12 cellular contexts compared by ENCODE assay signal in genomic region chr15:52309154-52309548, GRCh38. TPM values are rescaled to one million over a fixed set of nuclear protein-coding genes. Genes with fewer than 3 reads are reported as not detected.
DNase-seq lines count a peak whose midpoint lies in the region; ATAC-seq and TF ChIP-seq lines count a peak whose summit lies in the region.
"Had no signal": no experiment of that assay in that cellular context is flagged by ENCODE, and none has a peak within 500 bp of the region (broad histone marks: within the 10 kb centered on the region; RNA-seq: fewer than 3 reads in every experiment).

No MANE protein-coding gene starts in this region.

- peak; percentile 25 for DNase-seq in GM20000 (ENCODE audit: low spot score)
- no peak for DNase-seq in activated B cell treated with CpG ODN at 0.5 μM for 24 hours
- DNase-seq in Kasumi-1 (lab: John Stamatoyannopoulos, UW) = no peak
- no peak for DNase-seq in SKM-1 treated with dmso at 0.1 percent for 144 hours (lab: John Stamatoyannopoulos, UW; ENCODE audit: unreplicated experiment)
- no peak for DNase-seq in stomach
- no peak for DNase-seq in HT-29 (ENCODE audit: low spot score)
- DNase-seq: KG1 had no signal

- H3K27ac Mint-ChIP-seq in activated B cell treated with CpG ODN at 0.5 μM for 24 hours = peak overlapping the region; percentile 80
- H3K27ac Mint-ChIP-seq: activated T-helper 2 cell treated with anti-CD3 and anti-CD28 coated beads, Interferon-gamma antibody, Interleukin-2, Interleukin-4, amounts not matched to agents 10 μg/mL and 5 μg/mL and 100 μg/mL, durations not matched to agents 14 hours and 24 hours and 36 hours; GM23338 had no signal

- no peaks in the 10 kb centered on the region for H3K27me3 ChIP-seq in stomach

- intact Hi-C loops in activated B cell treated with CpG ODN at 0.5 μM for 24 hours (cut with micrococcal nuclease) (loop anchor here (1.0 kb wide), 3 partner anchors 14 to 53 kb away; partner anchors contain the start of gene MYO5C), stomach (cut with DNase I; ENCODE audit: low total_unique reads) (no loop called here)

- H3K27ac ChIP-seq in stomach = no peak overlapping the region
- H3K27ac ChIP-seq: epithelial cell of prostate had no signal

- no peaks in the 10 kb centered on the region for H3K9me3 Mint-ChIP-seq in activated B cell treated with CpG ODN at 0.5 μM for 24 hours
- H3K9me3 Mint-ChIP-seq: activated T-helper 2 cell treated with anti-CD3 and anti-CD28 coated beads, Interferon-gamma antibody, Interleukin-2, Interleukin-4, amounts not matched to agents 10 μg/mL and 5 μg/mL and 100 μg/mL, durations not matched to agents 14 hours and 24 hours and 36 hours; GM23338 had no signal

- CTCF ChIA-PET in activated B cell treated with CpG ODN at 0.5 μM for 24 hours (lab: Charles Lee) = interaction anchor here (1.0 to 1.7 kb wide), 5 partner anchors 30 to 82 kb away, joined by 3 to 9 read pairs (median 4); no protein-coding TSS in a partner anchor

- H3K4me1 ChIP-seq in stomach = no peaks in the 10 kb centered on the region

- WGBS in stomach, 5 donors = 53 to 84% (median 64%) methylated on average over 6 of the region's 6 CpGs

- no peak for TF ChIP-seq POLR2A in stomach (IDR thresholded peaks at IDR 0.05)

- H3K27me3 Mint-ChIP-seq in activated B cell treated with CpG ODN at 0.5 μM for 24 hours = no peaks in the 10 kb centered on the region

- H3K4me3 ChIP-seq in stomach = no peak overlapping the region
- H3K4me3 ChIP-seq: GM23338 had no signal

- peaks cover 20% of the 10 kb centered on the region for H3K4me1 Mint-ChIP-seq in activated B cell treated with CpG ODN at 0.5 μM for 24 hours
- H3K4me1 Mint-ChIP-seq: GM23338 had no signal

- H3K36me3 Mint-ChIP-seq in activated B cell treated with CpG ODN at 0.5 μM for 24 hours (ENCODE audit: low read depth) = peaks cover 26% of the 10 kb centered on the region

- POLR2A ChIA-PET in activated B cell treated with CpG ODN at 0.5 μM for 24 hours (lab: Charles Lee) = interaction anchor here (0.7 to 1.6 kb wide), 5 partner anchors 19 to 201 kb away, joined by 3 to 12 read pairs (median 3); no protein-coding TSS in a partner anchor

- TF ChIP-seq EP300 in stomach (IDR thresholded peaks at IDR 0.05) = no peak

- H3K36me3 ChIP-seq in stomach = peaks cover 7 to 50% (median 40%) of the 10 kb centered on the region in 4 donors

- H3K9me3 ChIP-seq in stomach = no peaks in the 10 kb centered on the region

- no peak overlapping the region for H3K4me3 Mint-ChIP-seq in activated B cell treated with CpG ODN at 0.5 μM for 24 hours
- H3K4me3 Mint-ChIP-seq: GM23338 had no signal

- ATAC-seq in GM18508 (IDR thresholded peaks at IDR 0.05; ENCODE audit: insufficient read depth, unreplicated experiment) = peak; percentile 57
- peak; percentile 49 for ATAC-seq in HG02973 (IDR thresholded peaks at IDR 0.05; ENCODE audit: unreplicated experiment)
- peak; percentile 82 for ATAC-seq in activated B cell treated with CpG ODN at 0.5 μM for 24 hours (ENCODE audit: low read depth)
- ATAC-seq: GM23338 had no signal

- TF ChIP-seq CTCF in GM20000 (IDR thresholded peaks at IDR 0.05; ENCODE audit: extremely low read depth, missing control alignments) (no peak), activated B cell treated with CpG ODN at 0.5 μM for 24 hours (IDR thresholded peaks at IDR 0.05) (no peak), stomach (IDR thresholded peaks at IDR 0.05) (no peak)

RNA-seq across cellular contexts. Expression of gene MYO5C, which starts 13.5 kb away (rescaled TPM):
- 2.4 and 3.3 TPM in 2 replicates for total RNA-seq in activated B cell treated with CpG ODN at 0.5 μM for 24 hours
- 100 to 1,000 TPM in 1 of 5 donors, 10 to 100 TPM in 4; 22.8 to 148 (median 64.3) TPM for total RNA-seq in stomach
- 1 to 10 TPM; 4.3 to 9.0 (median 5.8) TPM for polyA plus RNA-seq in stomach
- 15.9 and 23.4 TPM in 2 replicates for total RNA-seq in HT-29 (2014; rRNA removed; shearing (Covaris generic))
